In the genomic region with DNA sequence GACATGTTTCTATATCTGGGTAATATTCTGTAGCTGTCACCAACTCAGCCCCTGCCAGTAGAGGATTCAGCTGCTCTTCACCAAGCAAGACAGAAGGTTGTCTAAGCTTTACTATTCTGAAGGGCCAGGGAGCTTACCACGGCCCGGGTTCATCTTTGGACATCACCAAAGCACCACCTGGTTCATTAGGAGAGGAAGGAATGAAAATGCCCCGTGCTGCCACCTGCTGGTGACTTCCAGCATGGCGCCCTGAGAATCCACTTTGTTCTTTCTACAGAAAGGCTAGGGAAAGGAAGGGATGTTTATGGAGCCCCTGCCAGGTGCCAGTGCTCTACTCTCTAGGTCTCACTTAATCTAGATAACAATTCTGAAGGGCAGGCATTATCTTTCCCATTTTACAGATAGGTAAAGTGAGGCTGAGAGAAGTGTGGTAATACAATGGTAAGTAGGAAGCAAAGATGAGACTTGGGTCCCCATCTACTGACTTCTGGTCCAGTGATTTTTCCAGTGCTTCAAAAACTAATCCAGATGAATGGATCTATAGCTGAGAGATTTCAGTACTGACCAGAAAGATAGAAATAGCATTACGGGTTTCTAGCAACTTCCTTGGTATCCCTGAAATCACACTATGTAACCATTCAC, we compare ENCODE assay signal across 8 cellular contexts.
A peak's percentile ranks its signal among the peaks of the same experiment; 100 is the strongest.
DNase-seq lines count a peak whose midpoint lies in the region; ATAC-seq and TF ChIP-seq lines count a peak whose summit lies in the region.

No MANE protein-coding gene starts in this region.

- H3K27me3 ChIP-seq in thyroid gland = no peaks in the 10 kb centered on the region

- ATAC-seq in HG03025 (IDR thresholded peaks at IDR 0.05; ENCODE audit: low FRiP score, unreplicated experiment) = peak; percentile 60
- no peak for ATAC-seq in naive thymus-derived CD8-positive, alpha-beta T cell

- H3K4me3 Mint-ChIP-seq in activated CD4-positive, alpha-beta memory T cell treated with anti-CD3 and anti-CD28 coated beads, Interleukin-2, amount 10 ng/mL, durations not matched to agents 7 days and 5 days = no peak overlapping the region
- no peak overlapping the region for H3K4me3 Mint-ChIP-seq in naive thymus-derived CD8-positive, alpha-beta T cell

- H3K4me3 ChIP-seq in GM12865 (ENCODE audit: low read depth, low read length) (no peak overlapping the region), thyroid gland (replicated peaks in 1 of 3) (no peak overlapping the region)

- no peaks in the 10 kb centered on the region for H3K36me3 Mint-ChIP-seq in activated CD4-positive, alpha-beta memory T cell treated with anti-CD3 and anti-CD28 coated beads, Interleukin-2, amount 10 ng/mL, durations not matched to agents 7 days and 5 days (ENCODE audit: low read depth)
- H3K36me3 Mint-ChIP-seq in naive thymus-derived CD8-positive, alpha-beta T cell = no peaks in the 10 kb centered on the region

- no peaks in the 10 kb centered on the region for H3K4me1 Mint-ChIP-seq in activated CD4-positive, alpha-beta memory T cell treated with anti-CD3 and anti-CD28 coated beads, Interleukin-2, amount 10 ng/mL, durations not matched to agents 7 days and 5 days
- no peaks in the 10 kb centered on the region for H3K4me1 Mint-ChIP-seq in naive thymus-derived CD8-positive, alpha-beta T cell

- no peaks in the 10 kb centered on the region for H3K36me3 ChIP-seq in thyroid gland

- 18 to 22% methylated on average over 5 of the region's 5 CpGs for WGBS in thyroid gland, 2 donors

- H3K9me3 Mint-ChIP-seq in activated CD4-positive, alpha-beta memory T cell treated with anti-CD3 and anti-CD28 coated beads, Interleukin-2, amount 10 ng/mL, durations not matched to agents 7 days and 5 days = no peaks in the 10 kb centered on the region
- no peaks in the 10 kb centered on the region for H3K9me3 Mint-ChIP-seq in naive thymus-derived CD8-positive, alpha-beta T cell

- TF ChIP-seq CTCF in GM12865 (IDR thresholded peaks at IDR 0.05; ENCODE audit: insufficient read depth, low read depth, low read length, missing control alignments) (peak; percentile 90), thyroid gland (IDR thresholded peaks at IDR 0.05) (peak; percentile 63 to 92 (median 78))

- intact Hi-C loops in thyroid gland (cut with DNase I) = loop anchor here (5.0 kb wide), 1 partner anchor 125 kb away; no protein-coding TSS in a partner anchor

- no peak overlapping the region for H3K27ac Mint-ChIP-seq in activated CD4-positive, alpha-beta memory T cell treated with anti-CD3 and anti-CD28 coated beads, Interleukin-2, amount 10 ng/mL, durations not matched to agents 7 days and 5 days
- no peak overlapping the region for H3K27ac Mint-ChIP-seq in naive thymus-derived CD8-positive, alpha-beta T cell

- no peak for TF ChIP-seq POLR2A in thyroid gland (IDR thresholded peaks at IDR 0.05)

- DNase-seq in A172 (ENCODE audit: low spot score) (peak; percentile 50), GM12865 (ENCODE audit: low read depth) (peak; percentile 47), NCI-H345 (lab: John Stamatoyannopoulos, UW) (peak; percentile 52), epidermal melanocyte (ENCODE audit: insufficient read length, low spot score) (peak; percentile 45), thyroid gland (peak; percentile 62 to 63)
- DNase-seq in activated CD4-positive, alpha-beta memory T cell treated with anti-CD3 and anti-CD28 coated beads, Interleukin-2, amount 10 ng/mL, durations not matched to agents 7 days and 5 days = peak; percentile 53
- DNase-seq in naive thymus-derived CD8-positive, alpha-beta T cell = peak in 7 of 10 donors; percentile 23 to 35 (median 31)

- no peak overlapping the region for H3K27ac ChIP-seq in thyroid gland

- no peaks in the 10 kb centered on the region for H3K4me1 ChIP-seq in thyroid gland

- H3K27me3 Mint-ChIP-seq in activated CD4-positive, alpha-beta memory T cell treated with anti-CD3 and anti-CD28 coated beads, Interleukin-2, amount 10 ng/mL, durations not matched to agents 7 days and 5 days = no peaks in the 10 kb centered on the region
- H3K27me3 Mint-ChIP-seq in naive thymus-derived CD8-positive, alpha-beta T cell = peaks cover 13 to 41% (median 28%) of the 10 kb centered on the region in 5 donors

- H3K9me3 ChIP-seq in thyroid gland = no peaks in the 10 kb centered on the region

- CTCF ChIA-PET in activated CD4-positive, alpha-beta memory T cell treated with anti-CD3 and anti-CD28 coated beads, Interleukin-2, amount 10 ng/mL, durations not matched to agents 7 days and 5 days (lab: Charles Lee) = interaction anchor here (0.9 to 3.2 kb wide), 7 partner anchors 11 to 126 kb away, joined by 3 to 17 read pairs (median 3); no protein-coding TSS in a partner anchor

- POLR2A ChIA-PET in activated CD4-positive, alpha-beta memory T cell treated with anti-CD3 and anti-CD28 coated beads, Interleukin-2, amount 10 ng/mL, durations not matched to agents 7 days and 5 days (lab: Charles Lee) = no interaction called here
- POLR2A ChIA-PET in naive thymus-derived CD8-positive, alpha-beta T cell (lab: Charles Lee) = no interaction called here
